In the genomic region with DNA sequence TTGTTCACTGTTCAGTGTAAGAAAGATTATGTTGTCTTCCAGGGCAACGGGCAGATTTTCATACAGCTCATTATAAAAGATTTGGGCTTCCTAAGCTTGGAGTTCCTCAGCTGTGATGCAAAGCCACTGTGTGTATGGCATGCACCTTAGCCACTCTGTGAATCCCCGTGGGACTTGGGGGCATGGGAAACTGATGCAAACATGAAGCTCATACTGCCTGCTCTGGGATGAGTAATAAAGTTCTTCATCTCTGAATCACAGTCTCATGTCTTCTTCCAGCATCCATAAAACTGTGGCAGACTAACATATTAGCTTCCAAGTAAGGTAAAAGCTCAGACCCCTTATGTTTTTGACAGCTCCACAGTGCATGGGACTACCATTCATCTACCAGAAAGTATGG, we compare ENCODE assay signal across 22 cellular contexts.
DNase-seq lines count a peak whose midpoint lies in the region; ATAC-seq and TF ChIP-seq lines count a peak whose summit lies in the region.
"Had no signal": no experiment of that assay in that cellular context is flagged by ENCODE, and none has a peak within 500 bp of the region (broad histone marks: within the 10 kb centered on the region; RNA-seq: fewer than 3 reads in every experiment).

No MANE protein-coding gene starts in this region.

- H3K4me1 Mint-ChIP-seq in MCF 10A (ENCODE audit: insufficient read depth, unreplicated experiment) = no peaks in the 10 kb centered on the region
- no peaks in the 10 kb centered on the region for H3K4me1 Mint-ChIP-seq in CD14-positive monocyte
- H3K4me1 Mint-ChIP-seq: activated CD8-positive, alpha-beta memory T cell treated with anti-CD3 and anti-CD28 coated beads, Interleukin-2, amount 10 ng/mL, durations not matched to agents 7 days and 5 days; natural killer cell had no signal

- peaks cover 8% of the 10 kb centered on the region for H3K9me3 Mint-ChIP-seq in MCF 10A (ENCODE audit: unreplicated experiment)
- peaks cover 2 to 11% (median 4%) of the 10 kb centered on the region in 7 donors for H3K9me3 Mint-ChIP-seq in CD14-positive monocyte
- H3K9me3 Mint-ChIP-seq: natural killer cell; T-helper 2 cell treated with Interferon-gamma antibody and Interleukin-4, amounts not matched to agents 5 μg/mL and 100 μg/mL, for 36 hours had no signal

- no peaks in the 10 kb centered on the region for H3K27me3 Mint-ChIP-seq in MCF 10A (ENCODE audit: insufficient read depth, unreplicated experiment)
- peaks cover 0 to 1% (median 0%) of the 10 kb centered on the region in 3 donors for H3K27me3 Mint-ChIP-seq in CD14-positive monocyte (ENCODE audit: low read depth in 3 of 3)

- intact Hi-C loops in MCF 10A (cut with micrococcal nuclease) (no loop called here), breast epithelium (cut with DNase I; ENCODE audit: low total_unique reads) (no loop called here), CD14-positive monocyte (cut with micrococcal nuclease) (no loop called here)

- H3K9me3 ChIP-seq in breast epithelium = no peaks in the 10 kb centered on the region
- H3K9me3 ChIP-seq: adrenal gland, lower lobe of right lung, prostate gland had no signal

- H3K4me3 ChIP-seq in breast epithelium (no peak overlapping the region), foreskin fibroblast (ENCODE audit: low read depth in 1 of 2, low read length in 2 of 2) (no peak overlapping the region)
- H3K4me3 ChIP-seq: adrenal gland, lower lobe of right lung, prostate gland had no signal

- TF ChIP-seq CTCF in MCF 10A (IDR thresholded peaks at IDR 0.05; ENCODE audit: unreplicated experiment) (no peak), breast epithelium (IDR thresholded peaks at IDR 0.05) (no peak), foreskin fibroblast (IDR thresholded peaks at IDR 0.05; ENCODE audit: low read depth, low read length) (no peak), CD14-positive monocyte (IDR thresholded peaks at IDR 0.05) (no peak)

- H3K27ac Mint-ChIP-seq in MCF 10A (ENCODE audit: low read depth, unreplicated experiment) (no peak overlapping the region), CD14-positive monocyte (no peak overlapping the region)
- H3K27ac Mint-ChIP-seq: activated CD8-positive, alpha-beta memory T cell treated with anti-CD3 and anti-CD28 coated beads, Interleukin-2, amount 10 ng/mL, durations not matched to agents 7 days and 5 days; activated T-helper 2 cell treated with anti-CD3 and anti-CD28 coated beads, Interferon-gamma antibody, Interleukin-2, Interleukin-4, amounts not matched to agents 10 μg/mL and 5 μg/mL and 100 μg/mL, durations not matched to agents 14 hours and 24 hours and 36 hours; endodermal cell; natural killer cell; stimulated activated naive CD8-positive, alpha-beta T cell treated with anti-CD3 and anti-CD28 coated beads, Interleukin-15, Interleukin-2, amounts not matched to agents 100 ng/mL and 50 ng/mL, for 24 hours; T-helper 2 cell treated with Interferon-gamma antibody and Interleukin-4, amounts not matched to agents 5 μg/mL and 100 μg/mL, for 36 hours had no signal

- POLR2A ChIA-PET in MCF 10A (lab: Yijun Ruan, JAX) = no interaction called here

- H3K4me1 ChIP-seq in breast epithelium = no peaks in the 10 kb centered on the region
- H3K4me1 ChIP-seq: adrenal gland, lower lobe of right lung, prostate gland had no signal

- H3K4me3 Mint-ChIP-seq in MCF 10A (ENCODE audit: unreplicated experiment) (no peak overlapping the region), CD14-positive monocyte (no peak overlapping the region)
- H3K4me3 Mint-ChIP-seq: activated CD8-positive, alpha-beta memory T cell treated with anti-CD3 and anti-CD28 coated beads, Interleukin-2, amount 10 ng/mL, durations not matched to agents 7 days and 5 days; endodermal cell; natural killer cell; stimulated activated naive CD8-positive, alpha-beta T cell treated with anti-CD3 and anti-CD28 coated beads, Interleukin-15, Interleukin-2, amounts not matched to agents 100 ng/mL and 50 ng/mL, for 24 hours; T-helper 2 cell treated with Interferon-gamma antibody and Interleukin-4, amounts not matched to agents 5 μg/mL and 100 μg/mL, for 36 hours had no signal

- H3K36me3 ChIP-seq in breast epithelium = no peaks in the 10 kb centered on the region
- H3K36me3 ChIP-seq: adrenal gland, lower lobe of right lung, prostate gland had no signal

- peak; percentile 38 for DNase-seq in MCF 10A (ENCODE audit: unreplicated experiment)
- DNase-seq in breast epithelium (ENCODE audit: low spot score in 2 of 2) = no peak
- peak; percentile 9 for DNase-seq in amniotic epithelial cell (ENCODE audit: low read depth)
- DNase-seq in foreskin fibroblast = peak; percentile 86 to 95
- peak; percentile 73 for DNase-seq in stromal cell of bone marrow (ENCODE audit: low read depth)
- no peak for DNase-seq in CD14-positive monocyte (ENCODE audit: low spot score)
- DNase-seq: activated CD8-positive, alpha-beta memory T cell treated with anti-CD3 and anti-CD28 coated beads, Interleukin-2, amount 10 ng/mL, durations not matched to agents 7 days and 5 days; adrenal gland; endodermal cell; lower lobe of right lung; natural killer cell; NCI-H2171; NCI-H69; OCI-M1 had no signal

- H3K36me3 Mint-ChIP-seq in MCF 10A (ENCODE audit: insufficient read depth, unreplicated experiment) = no peaks in the 10 kb centered on the region
- H3K36me3 Mint-ChIP-seq in CD14-positive monocyte = no peaks in the 10 kb centered on the region
- H3K36me3 Mint-ChIP-seq: activated CD8-positive, alpha-beta memory T cell treated with anti-CD3 and anti-CD28 coated beads, Interleukin-2, amount 10 ng/mL, durations not matched to agents 7 days and 5 days; natural killer cell had no signal

- H3K27me3 ChIP-seq in breast epithelium = no peaks in the 10 kb centered on the region

- no peak overlapping the region for H3K27ac ChIP-seq in breast epithelium
- H3K27ac ChIP-seq: adrenal gland, KMS-11, lower lobe of right lung, prostate gland had no signal

- no TSS peak for BruUV-seq in MCF 10A (replicated peaks; lab: Mats Ljungman, UMichigan)

- CTCF ChIA-PET in MCF 10A (lab: Yijun Ruan, JAX) = no interaction called here

- TF ChIP-seq POLR2A in breast epithelium (IDR thresholded peaks at IDR 0.05) = no peak

- no peak for ATAC-seq in GM18519 (IDR thresholded peaks at IDR 0.05; ENCODE audit: low FRiP score, unreplicated experiment)
- ATAC-seq in HG02884 (IDR thresholded peaks at IDR 0.05; ENCODE audit: unreplicated experiment) = no peak
- ATAC-seq: activated CD4-positive, CD25-positive, alpha-beta regulatory T cell treated with anti-CD3 and anti-CD28 coated beads, Interleukin-2, amount 50 U/mL, for 24 hours; activated CD8-positive, alpha-beta memory T cell treated with anti-CD3 and anti-CD28 coated beads, Interleukin-2, amount 10 ng/mL, durations not matched to agents 7 days and 5 days; lower lobe of right lung; natural killer cell had no signal

Comparison
In these comparisons a context has a peak if more than half of its experiments do, and no peak if none do; other contexts are left out.
1. DNase-seq: peak in MCF 10A (single experiment), amniotic epithelial cell (single experiment), foreskin fibroblast (2 of 2) and stromal cell of bone marrow (single experiment); none in breast epithelium (0 of 2) and CD14-positive monocyte (single experiment).